ENCODE assay signal across 1 cellular context in genomic region chr12:111753144-111753881, GRCh38.
A peak's percentile ranks its signal among the peaks of the same experiment; 100 is the strongest.
TF ChIP-seq lines count a peak whose summit lies in the region.

No MANE protein-coding gene starts in this region.

TF ChIP-seq in HepG2, 621 proteins besides CTCF, POLR2A, EP300 and RAD21 (continued from another document and continues in another):
- TF ChIP-seq HNF4G (IDR thresholded peaks at IDR 0.05; ENCODE audit: borderline replicate concordance, low read depth, low read length) (peak; percentile 46; the same call in 1 of the 2 replicates), HNF4G (CRISPR knock-in tag; IDR thresholded peaks at IDR 0.05; ENCODE audit: borderline replicate concordance, low read depth) (no peak), ZNF441 (CRISPR knock-in tag; IDR thresholded peaks at IDR 0.05; ENCODE audit: borderline replicate concordance) (no peak), HNF1A (IDR thresholded peaks at IDR 0.05; ENCODE audit: low read depth) (no peak), HNF1A (CRISPR knock-in tag; IDR thresholded peaks at IDR 0.05; ENCODE audit: borderline replicate concordance) (no peak), ZNF790 (CRISPR knock-in tag; IDR thresholded peaks at IDR 0.05; ENCODE audit: borderline replicate concordance) (no peak), KLF12 (CRISPR knock-in tag; IDR thresholded peaks at IDR 0.05; ENCODE audit: borderline replicate concordance) (no peak), ZC3H13 (CRISPR knock-in tag; IDR thresholded peaks at IDR 0.05) (no peak), SPEN (CRISPR knock-in tag; IDR thresholded peaks at IDR 0.05; ENCODE audit: low read depth) (0 out of 2 replicates have a peak, but pooled peaks have one; percentile 26), AGO1 (IDR thresholded peaks at IDR 0.05; ENCODE audit: low read depth, low read length, poor library complexity, severe bottlenecking) (no peak), FOXO1 (CRISPR knock-in tag; IDR thresholded peaks at IDR 0.05) (peak; percentile 47; the same call in 1 of the 2 replicates), ZNF180 (CRISPR knock-in tag; IDR thresholded peaks at IDR 0.05; ENCODE audit: borderline replicate concordance, low read depth) (no peak), ZNF253 (CRISPR knock-in tag; IDR thresholded peaks at IDR 0.05; ENCODE audit: borderline replicate concordance) (no peak), ZNF124 (CRISPR knock-in tag; IDR thresholded peaks at IDR 0.05) (no peak), ZNF350 (CRISPR knock-in tag; IDR thresholded peaks at IDR 0.05; ENCODE audit: borderline replicate concordance, low read depth) (0 out of 2 replicates have a peak, but pooled peaks have one; percentile 46), U2AF1 (optimal IDR thresholded peaks at IDR 0.05; ENCODE audit: low read depth, low read length) (no peak), LBX2 (CRISPR knock-in tag; IDR thresholded peaks at IDR 0.05; ENCODE audit: borderline replicate concordance) (no peak), TCF7 (IDR thresholded peaks at IDR 0.05; ENCODE audit: low read depth) (no peak), BRD4 (CRISPR knock-in tag; IDR thresholded peaks at IDR 0.05) (no peak), ZXDC (CRISPR knock-in tag; IDR thresholded peaks at IDR 0.05) (no peak), XBP1 (CRISPR knock-in tag; IDR thresholded peaks at IDR 0.05) (no peak), ZNF800 (CRISPR knock-in tag; IDR thresholded peaks at IDR 0.05) (no peak), CREB3 (CRISPR knock-in tag; IDR thresholded peaks at IDR 0.05) (no peak), ZNF724P (CRISPR knock-in tag; IDR thresholded peaks at IDR 0.05; ENCODE audit: borderline replicate concordance) (no peak), KAT2B (IDR thresholded peaks at IDR 0.05; ENCODE audit: borderline replicate concordance, low read depth, low read length) (no peak), ZNF792 (CRISPR knock-in tag; IDR thresholded peaks at IDR 0.05) (no peak), ZFP90 (CRISPR knock-in tag; IDR thresholded peaks at IDR 0.05; ENCODE audit: borderline replicate concordance) (no peak), ZNF343 (CRISPR knock-in tag; IDR thresholded peaks at IDR 0.05) (no peak), AKNA (CRISPR knock-in tag; IDR thresholded peaks at IDR 0.05; ENCODE audit: borderline replicate concordance) (no peak), ZIK1 (CRISPR knock-in tag; IDR thresholded peaks at IDR 0.05; ENCODE audit: borderline replicate concordance, low read depth) (no peak), PHB2 (IDR thresholded peaks at IDR 0.05; ENCODE audit: partially characterized antibody) (no peak), NR2F6 (IDR thresholded peaks at IDR 0.05) (no peak), NR2F6 (CRISPR knock-in tag; IDR thresholded peaks at IDR 0.05) (0 out of 2 replicates have a peak, but pooled peaks have one; percentile 20), ZNF224 (CRISPR knock-in tag; IDR thresholded peaks at IDR 0.05) (no peak), JUNB (CRISPR knock-in tag; IDR thresholded peaks at IDR 0.05; ENCODE audit: borderline replicate concordance) (no peak), ZNF75D (CRISPR knock-in tag; IDR thresholded peaks at IDR 0.05; ENCODE audit: borderline replicate concordance) (no peak), NFE2 (CRISPR knock-in tag; IDR thresholded peaks at IDR 0.05) (no peak), ATF4 (CRISPR knock-in tag; IDR thresholded peaks at IDR 0.05) (no peak), ZFX (CRISPR knock-in tag; IDR thresholded peaks at IDR 0.05; ENCODE audit: low read depth) (no peak), NFIB (CRISPR knock-in tag; IDR thresholded peaks at IDR 0.05; ENCODE audit: borderline replicate concordance) (no peak), ATF6 (CRISPR knock-in tag; conservative IDR thresholded peaks at IDR 0.05) (no peak), TRAFD1 (CRISPR knock-in tag; IDR thresholded peaks at IDR 0.05; ENCODE audit: borderline replicate concordance) (no peak), SRSF4 (IDR thresholded peaks at IDR 0.05; ENCODE audit: low read depth, low read length, poor library complexity, severe bottlenecking) (no peak)
